8 cellular contexts compared by ENCODE assay signal in the genomic region with DNA sequence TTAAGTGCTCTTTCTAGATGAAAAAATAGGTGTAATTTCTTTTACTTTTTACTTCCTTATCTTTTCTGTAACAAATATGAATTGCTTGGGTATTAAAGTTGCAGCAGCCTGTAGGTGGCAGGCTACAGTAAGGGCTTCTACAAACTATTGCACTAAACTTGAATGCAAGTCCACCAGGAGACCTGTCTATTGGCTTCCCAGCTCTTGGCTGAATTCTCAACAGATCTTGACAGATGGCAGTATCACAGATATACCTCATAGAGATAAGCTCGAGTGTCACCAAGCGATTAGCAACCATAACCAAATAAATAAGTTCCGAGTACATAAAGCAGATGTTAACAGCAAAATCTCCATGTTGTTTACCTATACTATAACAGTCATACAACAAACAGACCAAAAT. TPM values are rescaled to one million over a fixed set of nuclear protein-coding genes. Genes with fewer than 3 reads are reported as not detected.
DNase-seq lines count a peak whose midpoint lies in the region; ATAC-seq, FAIRE-seq and TF ChIP-seq lines count a peak whose summit lies in the region.

No MANE protein-coding gene starts in this region.

- H3K4me3 ChIP-seq in AG04449 (ENCODE audit: low read depth, low read length) (no peak overlapping the region), GM12865 (ENCODE audit: low read depth, low read length) (no peak overlapping the region), endothelial cell of umbilical vein (replicated peaks in 1 of 3; ENCODE audit: insufficient read depth in 1 of 3, low read depth in 1 of 3, low read length in 3 of 3) (no peak overlapping the region), upper lobe of right lung (no peak overlapping the region)

- peaks cover 2% of the 10 kb centered on the region for H3K79me2 ChIP-seq in endothelial cell of umbilical vein (ENCODE audit: control insufficient read depth, insufficient read depth, low read length)

- no TSS peak for BruUV-seq in endothelial cell of umbilical vein (replicated peaks; lab: Mats Ljungman, UMichigan)

- dilution Hi-C loops in endothelial cell of umbilical vein (cut with MboI; ENCODE audit: extremely low pct_ligation_motif_present, low sequenced_read_pairs), result no loop called here

- TF ChIP-seq CTCF in AG04449 (IDR thresholded peaks at IDR 0.05; ENCODE audit: insufficient read depth, low read length, missing control alignments) (peak; percentile 58), GM12865 (IDR thresholded peaks at IDR 0.05; ENCODE audit: insufficient read depth, low read depth, low read length, missing control alignments) (peak; percentile 49), endothelial cell of umbilical vein (IDR thresholded peaks at IDR 0.05; ENCODE audit: extremely low read depth in 1 of 2, insufficient read depth in 1 of 2, low read depth in 1 of 2, low read length in 2 of 2) (peak; percentile 56 to 57), upper lobe of right lung (IDR thresholded peaks at IDR 0.05) (peak; percentile 66)

- H3K9me1 ChIP-seq in endothelial cell of umbilical vein (replicated peaks; ENCODE audit: control insufficient read depth, extremely low read depth, insufficient read depth, low read length), result no peaks in the 10 kb centered on the region

- H3K9ac ChIP-seq in endothelial cell of umbilical vein (replicated peaks; ENCODE audit: extremely low read depth, insufficient read depth, low read length), result no peak overlapping the region

- DNase-seq in AG04449 (ENCODE audit: low read depth, low spot score) (peak; percentile 16), GM12865 (ENCODE audit: low read depth) (peak; percentile 65), NCI-H2227 treated with DMSO at 0.1 percent for 48 hours (lab: John Stamatoyannopoulos, UW) (peak; percentile 1), endothelial cell of umbilical vein (ENCODE audit: low read depth, low spot score) (peak; percentile 79), mucosa of gallbladder (ENCODE audit: low spot score) (peak; percentile 70), upper lobe of right lung (no peak)
- DNase-seq in activated CD4-positive, alpha-beta T cell treated with anti-CD3 and anti-CD28 coated beads, Interleukin-2, amount 50 U/mL, for 1 hour, result peak; percentile 43

- H3K36me3 ChIP-seq in endothelial cell of umbilical vein (ENCODE audit: control insufficient read depth in 2 of 2, extremely low read depth in 1 of 2, insufficient read depth in 2 of 2, low read length in 2 of 2) (peaks cover 1 to 3% of the 10 kb centered on the region in 2 experiments), upper lobe of right lung (peaks cover 14% of the 10 kb centered on the region)

- H3K27ac ChIP-seq in endothelial cell of umbilical vein (ENCODE audit: insufficient read depth, low read depth, low read length), result no peak overlapping the region
- no peak overlapping the region for H3K27ac ChIP-seq in upper lobe of right lung

- ATAC-seq in upper lobe of right lung (peak; percentile 91), HG02973 (IDR thresholded peaks at IDR 0.05; ENCODE audit: unreplicated experiment) (no peak)

- no peaks in the 10 kb centered on the region for H3K9me3 ChIP-seq in endothelial cell of umbilical vein (replicated peaks; ENCODE audit: control insufficient read depth, insufficient read depth, low read length)
- no peaks in the 10 kb centered on the region for H3K9me3 ChIP-seq in upper lobe of right lung

- H3K4me2 ChIP-seq in endothelial cell of umbilical vein (ENCODE audit: insufficient read depth, low read length), result no peak overlapping the region

- intact Hi-C loops in endothelial cell of umbilical vein (cut with micrococcal nuclease), result loop anchor here (1.0 to 2.0 kb wide), 4 partner anchors 63 to 275 kb away; no protein-coding TSS in a partner anchor
- intact Hi-C loops in upper lobe of right lung (cut with DNase I), result no loop called here

- no peaks in the 10 kb centered on the region for H3K27me3 ChIP-seq in endothelial cell of umbilical vein (ENCODE audit: control insufficient read depth in 2 of 2, insufficient read depth in 2 of 2, low read length in 2 of 2)
- H3K27me3 ChIP-seq in upper lobe of right lung, result no peaks in the 10 kb centered on the region

- H4K20me1 ChIP-seq in endothelial cell of umbilical vein (replicated peaks; ENCODE audit: control insufficient read depth, extremely low read depth, insufficient read depth, low read length), result no peaks in the 10 kb centered on the region

- H3K4me1 ChIP-seq in endothelial cell of umbilical vein (ENCODE audit: control insufficient read depth, extremely low read depth, insufficient read depth, low read length) (peaks cover 9% of the 10 kb centered on the region), upper lobe of right lung (peaks cover 16% of the 10 kb centered on the region)

- peak; percentile 50 for FAIRE-seq in endothelial cell of umbilical vein (lab: Jason Lieb, UNC)

- no peak overlapping the region for H2AFZ ChIP-seq in endothelial cell of umbilical vein (ENCODE audit: low read depth, low read length)

- POLR2A ChIA-PET in AG04449 (lab: Yijun Ruan, JAX), result interaction anchor here (1.1 kb wide), 1 partner anchor 112 kb away, joined by 3 read pairs; the partner anchor contains the start of gene MT1E
- POLR2A ChIA-PET in endothelial cell of umbilical vein (lab: Charles Lee), result no interaction called here

- TF ChIP-seq POLR2A in endothelial cell of umbilical vein (IDR thresholded peaks at IDR 0.05; ENCODE audit: low read depth, low read length), result no peak

- CTCF ChIA-PET in AG04449 (lab: Yijun Ruan, JAX), result interaction anchor here (0.7 to 5.9 kb wide), 24 partner anchors 8 to 275 kb away, joined by 3 to 74 read pairs (median 4); partner anchors contain the start of gene MT1E
- CTCF ChIA-PET in endothelial cell of umbilical vein (lab: Charles Lee), result interaction anchor here (0.6 to 3.9 kb wide), 26 partner anchors 10 to 275 kb away, joined by 3 to 113 read pairs (median 6); partner anchors contain the start of gene MT1F

TF ChIP-seq in endothelial cell of umbilical vein, 7 proteins besides CTCF, POLR2A, EP300 and RAD21:
- TF ChIP-seq MYC (IDR thresholded peaks at IDR 0.05; ENCODE audit: low read depth, low read length) (no peak), GATA2 (IDR thresholded peaks at IDR 0.05; ENCODE audit: insufficient read depth, insufficient read length, low read depth, low read length) (no peak), JUN (IDR thresholded peaks at IDR 0.05; ENCODE audit: borderline replicate concordance, insufficient read depth, insufficient read length, low read depth) (no peak), EZH2 (IDR thresholded peaks at IDR 0.05; ENCODE audit: borderline replicate concordance, low read depth, low read length, severe bottlenecking) (no peak), FOS (IDR thresholded peaks at IDR 0.05; ENCODE audit: borderline replicate concordance, insufficient read depth, low read length) (no peak), POLR2AphosphoS5 (IDR thresholded peaks at IDR 0.05; ENCODE audit: insufficient read depth, low read depth, low read length) (no peak)
- TF ChIP-seq, protein P1, sequence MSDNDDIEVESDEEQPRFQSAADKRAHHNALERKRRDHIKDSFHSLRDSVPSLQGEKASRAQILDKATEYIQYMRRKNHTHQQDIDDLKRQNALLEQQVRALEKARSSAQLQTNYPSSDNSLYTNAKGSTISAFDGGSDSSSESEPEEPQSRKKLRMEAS (IDR thresholded peaks at IDR 0.05; ENCODE audit: insufficient read depth, insufficient read length), result no peak

RNA-seq across cellular contexts. Expression of gene BBS2, which starts 5.9 kb away (rescaled TPM):
- total RNA-seq in endothelial cell of umbilical vein (33.3 and 44.8 TPM in 2 replicates), mucosa of gallbladder (42.7 TPM), upper lobe of right lung (29.5 TPM)
- polyA plus RNA-seq in endothelial cell of umbilical vein, result 36.7 and 37.6 TPM in 2 replicates
- polyA plus RNA-seq in endothelial cell of umbilical vein (2011; cell fraction: cytosol; rRNA removed), result 29.1 and 30.1 TPM in 2 replicates
- polyA plus RNA-seq in endothelial cell of umbilical vein (2011; cell fraction: nucleus; rRNA removed), result 176 and 180 TPM in 2 replicates
- 53.0 and 53.8 TPM in 2 replicates for polyA plus RNA-seq in endothelial cell of umbilical vein (2012)
- polyA minus RNA-seq in endothelial cell of umbilical vein, result 48.6 and 57.4 TPM in 2 replicates
- polyA minus RNA-seq in endothelial cell of umbilical vein (2011; cell fraction: cytosol; rRNA and poly(A)+ RNA removed), result 31.4 TPM
- 43.3 and 62.8 TPM in 2 replicates for polyA minus RNA-seq in endothelial cell of umbilical vein (2011; cell fraction: nucleus; rRNA and poly(A)+ RNA removed)

RNA-seq across cellular contexts. Expression of gene MT4, which starts 50.9 kb away (rescaled TPM):
- total RNA-seq in endothelial cell of umbilical vein (not detected in 2 replicates), mucosa of gallbladder (not detected), upper lobe of right lung (not detected)
- polyA plus RNA-seq in endothelial cell of umbilical vein, result not detected in 2 replicates
- not detected in 2 replicates for polyA plus RNA-seq in endothelial cell of umbilical vein (2011; cell fraction: cytosol; rRNA removed)
- polyA plus RNA-seq in endothelial cell of umbilical vein (2011; cell fraction: nucleus; rRNA removed), result not detected in 2 replicates
- polyA plus RNA-seq in endothelial cell of umbilical vein (2012), result not detected in 2 replicates
- polyA minus RNA-seq in endothelial cell of umbilical vein, result not detected in 2 replicates
- polyA minus RNA-seq in endothelial cell of umbilical vein (2011; cell fraction: cytosol; rRNA and poly(A)+ RNA removed), result not detected
- not detected in 2 replicates for polyA minus RNA-seq in endothelial cell of umbilical vein (2011; cell fraction: nucleus; rRNA and poly(A)+ RNA removed)
